Comparison of ENCODE assay signal across 17 cellular contexts in the genomic region with DNA sequence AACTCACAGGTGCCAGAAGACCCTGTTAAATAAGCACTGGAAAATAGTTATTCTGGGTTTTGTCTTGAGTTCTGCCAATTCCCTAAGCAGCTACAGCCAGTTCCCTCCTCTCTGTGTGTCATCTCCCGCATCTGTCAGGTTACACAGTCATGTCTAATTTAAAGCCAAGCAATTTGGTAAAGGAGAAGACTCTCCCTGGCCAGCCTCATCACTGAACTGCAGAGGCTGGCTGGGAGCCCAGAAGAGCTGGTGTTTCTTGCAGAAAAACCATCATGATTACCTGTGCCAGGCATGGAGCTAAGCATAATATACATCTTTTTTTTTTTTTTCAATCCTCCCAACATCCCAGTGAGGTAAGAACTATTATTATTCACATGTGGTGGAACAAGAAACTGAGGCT.
DNase-seq lines count a peak whose midpoint lies in the region; ATAC-seq and TF ChIP-seq lines count a peak whose summit lies in the region.
"Had no signal": no experiment of that assay in that cellular context is flagged by ENCODE, and none has a peak within 500 bp of the region (broad histone marks: within the 10 kb centered on the region; RNA-seq: fewer than 3 reads in every experiment).

No MANE protein-coding gene starts in this region.

- no peak overlapping the region for H3K4me3 ChIP-seq in IMR-90 (ENCODE audit: insufficient read depth, low read depth, low read length)
- H3K4me3 ChIP-seq: adrenal gland had no signal

- H3K4me3 Mint-ChIP-seq in brain (no peak overlapping the region), CD14-positive monocyte (no peak overlapping the region)
- no peak overlapping the region for H3K4me3 Mint-ChIP-seq in activated T-helper 2 cell treated with anti-CD3 and anti-CD28 coated beads, Interferon-gamma antibody, Interleukin-2, Interleukin-4, amounts not matched to agents 10 μg/mL and 5 μg/mL and 100 μg/mL, durations not matched to agents 14 hours and 24 hours and 36 hours (ENCODE audit: low read depth)
- H3K4me3 Mint-ChIP-seq: activated T-helper 17 cell treated with anti-CD3 and anti-CD28 coated beads, Interleukin-2, amount 50 U/mL, for 72 hours had no signal

- no peak overlapping the region for H2AK9ac ChIP-seq in IMR-90 (replicated peaks; ENCODE audit: low read depth, low read length, poor library complexity)

- TF ChIP-seq CTCF in IMR-90 (conservative IDR thresholded peaks at IDR 0.05; ENCODE audit: low read depth, low read length), result no peak
- TF ChIP-seq CTCF in brain (conservative IDR thresholded peaks at IDR 0.05), result no peak
- no peak for TF ChIP-seq CTCF in omental fat pad (IDR thresholded peaks at IDR 0.05)
- no peak for TF ChIP-seq CTCF in CD14-positive monocyte (IDR thresholded peaks at IDR 0.05)

- H3K36me3 Mint-ChIP-seq in brain (no peaks in the 10 kb centered on the region), CD14-positive monocyte (no peaks in the 10 kb centered on the region)
- H3K36me3 Mint-ChIP-seq in activated T-helper 2 cell treated with anti-CD3 and anti-CD28 coated beads, Interferon-gamma antibody, Interleukin-2, Interleukin-4, amounts not matched to agents 10 μg/mL and 5 μg/mL and 100 μg/mL, durations not matched to agents 14 hours and 24 hours and 36 hours (ENCODE audit: low read depth), result no peaks in the 10 kb centered on the region

- no TSS peak for BruUV-seq in IMR-90 (replicated peaks; lab: Mats Ljungman, UMichigan)

- no peak for TF ChIP-seq RAD21 in IMR-90 (IDR thresholded peaks at IDR 0.05; ENCODE audit: low read length)

- no peak overlapping the region for H2BK15ac ChIP-seq in IMR-90 (ENCODE audit: low read depth, low read length)

- H4K91ac ChIP-seq in IMR-90 (ENCODE audit: insufficient read depth, low read depth, low read length), result no peak overlapping the region

- H2AFZ ChIP-seq in IMR-90 (replicated peaks; ENCODE audit: low read length, poor library complexity), result no peak overlapping the region

- dilution Hi-C loops in IMR-90 (cut with HindIII; ENCODE audit: low sequenced_read_pairs, unreplicated experiment), result no loop called here

- no CpG with 5 or more reads among the region's 1 CpG for WGBS in IMR-90 (ENCODE audit: extremely low coverage in 2 of 2, insufficient read length in 1 of 2), 2 experiments

- H3K4me2 ChIP-seq in IMR-90 (ENCODE audit: low read depth, low read length), result no peak overlapping the region

- in situ Hi-C loops in IMR-90 (cut with MboI; ENCODE audit: low sequenced_read_pairs), result no loop called here

- intact Hi-C loops in IMR-90 (cut with micrococcal nuclease), result no loop called here
- intact Hi-C loops in CD14-positive monocyte (cut with micrococcal nuclease), result no loop called here
- intact Hi-C loops in activated T-helper 2 cell treated with anti-CD3 and anti-CD28 coated beads, Interferon-gamma antibody, Interleukin-2, Interleukin-4, amounts not matched to agents 10 μg/mL and 5 μg/mL and 100 μg/mL, durations not matched to agents 14 hours and 24 hours and 36 hours (cut with micrococcal nuclease), result no loop called here

- no peak overlapping the region for H2BK20ac ChIP-seq in IMR-90 (ENCODE audit: low read depth, low read length)

- H3K27ac Mint-ChIP-seq in brain (peak overlapping the region in 4 of 5 experiments; percentile 61 to 92 (median 88)), CD14-positive monocyte (no peak overlapping the region)
- H3K27ac Mint-ChIP-seq in activated T-helper 2 cell treated with anti-CD3 and anti-CD28 coated beads, Interferon-gamma antibody, Interleukin-2, Interleukin-4, amounts not matched to agents 10 μg/mL and 5 μg/mL and 100 μg/mL, durations not matched to agents 14 hours and 24 hours and 36 hours, result no peak overlapping the region
- H3K27ac Mint-ChIP-seq: activated T-helper 17 cell treated with anti-CD3 and anti-CD28 coated beads, Interleukin-2, amount 50 U/mL, for 72 hours had no signal

- no peaks in the 10 kb centered on the region for H4K20me1 ChIP-seq in IMR-90 (ENCODE audit: insufficient read depth, low read length)

- H3K56ac ChIP-seq in IMR-90 (ENCODE audit: extremely low read depth, insufficient read depth, low read length), result no peak overlapping the region

- H3K79me1 ChIP-seq in IMR-90 (ENCODE audit: low read depth in 1 of 2, low read length in 2 of 2), result no peaks in the 10 kb centered on the region

- no peak overlapping the region for H3K9ac ChIP-seq in IMR-90 (ENCODE audit: low read depth, low read length)

- no peak overlapping the region for H3K27ac ChIP-seq in IMR-90 (ENCODE audit: insufficient read depth, low read length)
- H3K27ac ChIP-seq: adrenal gland had no signal

- H3K4me1 Mint-ChIP-seq in brain (peaks cover 49% of the 10 kb centered on the region), CD14-positive monocyte (peaks cover 3% of the 10 kb centered on the region)
- no peaks in the 10 kb centered on the region for H3K4me1 Mint-ChIP-seq in activated T-helper 2 cell treated with anti-CD3 and anti-CD28 coated beads, Interferon-gamma antibody, Interleukin-2, Interleukin-4, amounts not matched to agents 10 μg/mL and 5 μg/mL and 100 μg/mL, durations not matched to agents 14 hours and 24 hours and 36 hours (ENCODE audit: low read depth)
- H3K4me1 Mint-ChIP-seq: activated T-helper 17 cell treated with anti-CD3 and anti-CD28 coated beads, Interleukin-2, amount 50 U/mL, for 72 hours had no signal

- peaks cover 5% of the 10 kb centered on the region; the same call in 1 of the 2 replicates for H3K9me1 ChIP-seq in IMR-90 (ENCODE audit: insufficient read depth, low read length)

- no peak overlapping the region for H3K18ac ChIP-seq in IMR-90 (ENCODE audit: low read depth, low read length)

- no peak overlapping the region for H2BK5ac ChIP-seq in IMR-90 (ENCODE audit: low read depth, low read length, poor library complexity, severe bottlenecking)

- H3K4me1 ChIP-seq in IMR-90 (ENCODE audit: control insufficient read depth, insufficient read depth, low read length), result peaks cover 4% of the 10 kb centered on the region
- H3K4me1 ChIP-seq: adrenal gland had no signal

- peaks cover 4% of the 10 kb centered on the region for H3K27me3 Mint-ChIP-seq in brain
- peaks cover 5 to 10% (median 10%) of the 10 kb centered on the region in 3 donors for H3K27me3 Mint-ChIP-seq in CD14-positive monocyte (ENCODE audit: low read depth in 3 of 3)
- H3K27me3 Mint-ChIP-seq in activated T-helper 2 cell treated with anti-CD3 and anti-CD28 coated beads, Interferon-gamma antibody, Interleukin-2, Interleukin-4, amounts not matched to agents 10 μg/mL and 5 μg/mL and 100 μg/mL, durations not matched to agents 14 hours and 24 hours and 36 hours (ENCODE audit: low read depth), result peaks cover 12% of the 10 kb centered on the region

- no peak overlapping the region for H4K5ac ChIP-seq in IMR-90 (ENCODE audit: low read depth, low read length)

- DNase-seq in AG08395 (ENCODE audit: low spot score), result peak; percentile 19
- peak; percentile 39 for DNase-seq in IMR-90
- no peak for DNase-seq in omental fat pad (ENCODE audit: low spot score)
- DNase-seq in CD14-positive monocyte (ENCODE audit: low spot score), result no peak
- DNase-seq in activated T-helper 2 cell treated with anti-CD3 and anti-CD28 coated beads, Interferon-gamma antibody, Interleukin-2, Interleukin-4, amounts not matched to agents 10 μg/mL and 5 μg/mL and 100 μg/mL, durations not matched to agents 14 hours and 24 hours and 36 hours (ENCODE audit: low spot score), result no peak
- DNase-seq in NCI-H524 treated with DMSO at 0.1 percent for 48 hours (lab: John Stamatoyannopoulos, UW), result no peak
- DNase-seq in GF-D8 (lab: John Stamatoyannopoulos, UW), result no peak
- DNase-seq: adrenal gland; AML-193; Calu3; central memory CD4-positive, alpha-beta T cell; NCI-H2107; nucleus accumbens; stimulated activated CD4-positive, alpha-beta T cell treated with anti-CD3 and anti-CD28 coated beads, Interleukin-4, amount 100 ng/mL, for 1 hour; T-helper 1 cell had no signal

- peaks cover 1% of the 10 kb centered on the region for H3K27me3 ChIP-seq in IMR-90 (ENCODE audit: control insufficient read depth, insufficient read depth, low read length)
- H3K27me3 ChIP-seq: adrenal gland had no signal

- H3K9me3 Mint-ChIP-seq in brain, result peaks cover 0 to 3% (median 0%) of the 10 kb centered on the region in 5 experiments
- no peaks in the 10 kb centered on the region for H3K9me3 Mint-ChIP-seq in CD14-positive monocyte
- H3K9me3 Mint-ChIP-seq in activated T-helper 2 cell treated with anti-CD3 and anti-CD28 coated beads, Interferon-gamma antibody, Interleukin-2, Interleukin-4, amounts not matched to agents 10 μg/mL and 5 μg/mL and 100 μg/mL, durations not matched to agents 14 hours and 24 hours and 36 hours, result no peaks in the 10 kb centered on the region
- H3K9me3 Mint-ChIP-seq: activated T-helper 17 cell treated with anti-CD3 and anti-CD28 coated beads, Interleukin-2, amount 50 U/mL, for 72 hours had no signal

- POLR2A ChIA-PET in IMR-90 (lab: Charles Lee; ENCODE audit: unreplicated experiment), result no interaction called here

- no peak for TF ChIP-seq POLR2A in IMR-90 (IDR thresholded peaks at IDR 0.05; ENCODE audit: low read depth, low read length)

- H3K9me3 ChIP-seq in IMR-90 (ENCODE audit: control insufficient read depth, insufficient read depth, low read length), result no peaks in the 10 kb centered on the region
- H3K9me3 ChIP-seq: adrenal gland had no signal

- no peak for ATAC-seq in IMR-90 (ENCODE audit: low read depth)
- ATAC-seq in omental fat pad (ENCODE audit: low FRiP score), result peak; percentile 67
- ATAC-seq: activated T-helper 17 cell treated with anti-CD3 and anti-CD28 coated beads, Interleukin-2, amount 50 U/mL, for 72 hours had no signal

- H3K23ac ChIP-seq in IMR-90 (ENCODE audit: low read depth, low read length), result no peak overlapping the region

- H2AK5ac ChIP-seq in IMR-90 (ENCODE audit: low read depth, low read length), result no peak overlapping the region

- H4K8ac ChIP-seq in IMR-90 (ENCODE audit: low read depth in 2 of 2, low read length in 2 of 2), result no peak overlapping the region

- no peak overlapping the region for H2BK120ac ChIP-seq in IMR-90 (ENCODE audit: low read depth, low read length)

- no peaks in the 10 kb centered on the region for H3K36me3 ChIP-seq in IMR-90 (ENCODE audit: control insufficient read depth, insufficient read depth, low read length)
- H3K36me3 ChIP-seq: adrenal gland had no signal

- H3K14ac ChIP-seq in IMR-90 (replicated peaks; ENCODE audit: low read depth, low read length), result no peak overlapping the region

- CTCF ChIA-PET in IMR-90 (lab: Yijun Ruan, JAX), result interaction anchor here (0.6 kb wide), 1 partner anchor 110 kb away, joined by 4 read pairs; no protein-coding TSS in a partner anchor

- no peak overlapping the region for H3K4ac ChIP-seq in IMR-90 (ENCODE audit: low read depth, low read length)

TF ChIP-seq in IMR-90, 13 proteins besides CTCF, POLR2A, EP300 and RAD21 (continues in another document):
- no peak for TF ChIP-seq CEBPB (IDR thresholded peaks at IDR 0.05; ENCODE audit: low read depth, low read length)
- no peak for TF ChIP-seq SMC3 (IDR thresholded peaks at IDR 0.05; ENCODE audit: low read depth, low read length)

Comparison
In these comparisons a context has a peak if more than half of its experiments do, and no peak if none do; other contexts are left out.
1. DNase-seq: peak in AG08395 (single experiment) and IMR-90 (single experiment); none in omental fat pad (single experiment), CD14-positive monocyte (single experiment), activated T-helper 2 cell treated with anti-CD3 and anti-CD28 coated beads, Interferon-gamma antibody, Interleukin-2, Interleukin-4, amounts not matched to agents 10 μg/mL and 5 μg/mL and 100 μg/mL, durations not matched to agents 14 hours and 24 hours and 36 hours (single experiment), NCI-H524 treated with DMSO at 0.1 percent for 48 hours (single experiment) and GF-D8 (single experiment).
2. H3K27ac Mint-ChIP-seq: peak in brain (4 of 5); none in CD14-positive monocyte (0 of 7) and activated T-helper 2 cell treated with anti-CD3 and anti-CD28 coated beads, Interferon-gamma antibody, Interleukin-2, Interleukin-4, amounts not matched to agents 10 μg/mL and 5 μg/mL and 100 μg/mL, durations not matched to agents 14 hours and 24 hours and 36 hours (single experiment).